Comparison of ENCODE assay signal across 5 cellular contexts in genomic region chr4:9490986-9491385, GRCh38. TPM values are rescaled to one million over a fixed set of nuclear protein-coding genes. Genes with fewer than 3 reads are reported as not detected.
"Had no signal": no experiment of that assay in that cellular context is flagged by ENCODE, and none has a peak within 500 bp of the region (broad histone marks: within the 10 kb centered on the region; RNA-seq: fewer than 3 reads in every experiment).

No MANE protein-coding gene starts in this region.

RNA-seq across cellular contexts. Expression of gene DEFB131A, which starts 46.8 kb away (rescaled TPM):
- total RNA-seq: HepG2, HT-29, HT1080, IMR-90, K562 had no signal
